In genomic region chr16:1290860-1291575, GRCh38 we compare ENCODE assay signal across 1 cellular context.
TF ChIP-seq lines count a peak whose summit lies in the region.

No MANE protein-coding gene starts in this region.

TF ChIP-seq in K562, 482 proteins besides CTCF, POLR2A, EP300 and RAD21 (continued from another document):
- TF ChIP-seq NFIX (CRISPR knock-in tag; IDR thresholded peaks at IDR 0.05; ENCODE audit: low read depth): no peak
- TF ChIP-seq NR2C2 (CRISPR knock-in tag; IDR thresholded peaks at IDR 0.05): peak; percentile 58; the same call in 1 of the 2 replicates
- TF ChIP-seq NR2C2 (tag; IDR thresholded peaks at IDR 0.05): peak; percentile 79
- TF ChIP-seq ZFPM2 (CRISPR knock-in tag; IDR thresholded peaks at IDR 0.05): no peak
- TF ChIP-seq TBL1XR1 (IDR thresholded peaks at IDR 0.05; ENCODE audit: low read length in 2 of 2): no peak
- 0 out of 2 replicates have a peak, but pooled peaks have one; percentile 35 for TF ChIP-seq GATAD2A (IDR thresholded peaks at IDR 0.05)
- TF ChIP-seq ZNF224 (CRISPR knock-in tag; IDR thresholded peaks at IDR 0.05): no peak
- TF ChIP-seq EGR1 (conservative IDR thresholded peaks at IDR 0.05): peak; percentile 31; the same call in 1 of the 2 replicates
- TF ChIP-seq NR0B1 (IDR thresholded peaks at IDR 0.05; ENCODE audit: partially characterized antibody): no peak
